Comparison of ENCODE assay signal across 26 cellular contexts in genomic region chr1:108194051-108194450, GRCh38. TPM values are rescaled to one million over a fixed set of nuclear protein-coding genes. Genes with fewer than 3 reads are reported as not detected.
"Had no signal": no experiment of that assay in that cellular context is flagged by ENCODE, and none has a peak within 500 bp of the region (broad histone marks: within the 10 kb centered on the region; RNA-seq: fewer than 3 reads in every experiment).

No MANE protein-coding gene starts in this region.

- H3K27ac ChIP-seq: colonic mucosa, hepatocyte, sigmoid colon, stomach had no signal

- H3K9me3 ChIP-seq: sigmoid colon had no signal

- H3K4me3 ChIP-seq: colonic mucosa, hepatocyte, mucosa of descending colon, sigmoid colon, stomach had no signal

- H3K4me2 ChIP-seq: hepatocyte had no signal

- ATAC-seq: left colon, mucosa of descending colon, natural killer cell had no signal

- H3K4me1 ChIP-seq: colonic mucosa had no signal

- H3K36me3 ChIP-seq: colonic mucosa had no signal

- DNase-seq: colonic mucosa; dermis blood vessel endothelial cell; endodermal cell; erythroblast; foreskin fibroblast; head of caudate nucleus; left colon; mucosa of descending colon; natural killer cell; posterior cingulate gyrus; sigmoid colon; small intestine; stimulated activated CD4-positive, alpha-beta T cell treated with anti-CD3 and anti-CD28 coated beads, Interleukin-12 subunit alpha, Interleukin-12 subunit beta, amount 100 ng/mL, for 4 hours; stimulated activated naive CD4-positive, alpha-beta T cell; stomach had no signal

- H2AFZ ChIP-seq: hepatocyte had no signal

- H3K27me3 ChIP-seq: colonic mucosa, hepatocyte, sigmoid colon, stomach had no signal

RNA-seq across cellular contexts. Expression of gene NBPF4, which starts 49.8 kb away (rescaled TPM):
- total RNA-seq: cerebellum, dermis blood vessel endothelial cell, endodermal cell, endothelial cell of umbilical vein, fibroblast of lung, hepatocyte, kidney epithelial cell, lung microvascular endothelial cell, myocyte, natural killer cell, neural crest cell, osteocyte, pulmonary artery endothelial cell, sigmoid colon, stomach had no signal
- polyA plus RNA-seq: endothelial cell of umbilical vein, fibroblast of lung, hepatocyte, liver, stomach had no signal
